Comparison of ENCODE assay signal across 8 cellular contexts in the genomic region with DNA sequence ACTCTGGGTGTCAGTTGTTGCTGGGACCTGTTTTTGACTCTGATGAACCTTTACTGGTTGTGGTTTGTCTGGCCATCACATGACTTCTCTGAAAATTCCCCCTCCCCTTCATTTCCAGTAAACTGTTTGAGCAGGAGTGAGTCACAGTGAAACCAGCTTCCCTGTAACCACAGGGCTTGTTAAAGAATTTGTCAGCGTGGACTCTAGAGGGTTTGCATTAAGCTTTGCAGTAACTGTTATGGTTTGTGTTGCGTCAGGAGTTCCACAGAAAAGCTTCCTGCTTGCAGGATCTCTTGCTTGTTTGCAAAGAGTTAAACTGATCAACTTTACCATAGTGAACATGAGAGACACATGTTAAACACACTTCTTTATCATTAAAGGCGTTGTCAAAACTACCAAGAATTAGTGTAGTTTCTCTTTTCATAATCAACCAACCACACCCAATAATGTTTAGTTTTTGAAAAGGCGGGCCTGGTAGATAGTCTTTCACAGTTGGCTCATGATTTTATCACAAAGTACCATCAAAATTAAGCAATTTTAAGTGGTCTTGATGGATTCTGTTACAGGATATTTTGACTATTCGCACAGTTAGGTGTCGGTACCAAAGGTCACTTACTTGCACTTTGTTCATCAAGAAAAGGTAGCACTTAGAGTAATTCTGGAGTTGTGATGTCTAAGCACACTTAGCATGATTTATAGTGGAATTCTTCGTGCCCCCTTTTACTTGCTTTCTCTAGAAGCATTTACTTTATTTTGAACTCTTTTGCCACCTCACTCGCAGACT.
DNase-seq lines count a peak whose midpoint lies in the region; ATAC-seq and TF ChIP-seq lines count a peak whose summit lies in the region.

No MANE protein-coding gene starts in this region.

- no peaks in the 10 kb centered on the region for H3K36me3 ChIP-seq in right lobe of liver

- peak overlapping the region; percentile 51 for H3K4me3 ChIP-seq in NB4 (ENCODE audit: low read depth, low read length)
- no peak overlapping the region for H3K4me3 ChIP-seq in choroid plexus epithelial cell (ENCODE audit: low read depth, low read length)
- peak overlapping the region in 1 of 3 donors; percentile 8 for H3K4me3 ChIP-seq in right lobe of liver

- no peaks in the 10 kb centered on the region for H3K9me3 ChIP-seq in right lobe of liver

- H3K27me3 ChIP-seq in right lobe of liver: no peaks in the 10 kb centered on the region

- intact Hi-C loops in right lobe of liver (cut with DNase I): no loop called here

- H3K27ac ChIP-seq in right lobe of liver: peak overlapping the region; percentile 74 to 86 (median 75)

- no peak for TF ChIP-seq CTCF in NB4 (IDR thresholded peaks at IDR 0.05; ENCODE audit: low read depth, low read length)
- no peak for TF ChIP-seq CTCF in choroid plexus epithelial cell (conservative IDR thresholded peaks at IDR 0.05; ENCODE audit: low read depth, low read length)
- peak in 1 of 4 donors; percentile 13 for TF ChIP-seq CTCF in right lobe of liver (IDR thresholded peaks at IDR 0.05)

- TF ChIP-seq POLR2A in NB4 (IDR thresholded peaks at IDR 0.05; ENCODE audit: extremely low read depth, insufficient read length) (peak; percentile 33), right lobe of liver (IDR thresholded peaks at IDR 0.05) (peak; percentile 81)

- WGBS in right lobe of liver (ENCODE audit: insufficient coverage, low coverage, low lambda C conversion rate, missing lambda C conversion rate): 22% methylated on average over 8 of the region's 8 CpGs

- ATAC-seq in HG02623 (IDR thresholded peaks at IDR 0.05; ENCODE audit: unreplicated experiment) (peak; percentile 90), right lobe of liver (peak; percentile 80 to 87 (median 82))

- DNase-seq in NCI-H1417 (lab: John Stamatoyannopoulos, UW) (peak in 2 of 3 experiments; percentile 6 to 15), NCI-H1417 treated with DMSO at 0.1 percent for 48 hours (lab: John Stamatoyannopoulos, UW) (no peak), NB4 (ENCODE audit: low read depth) (peak; percentile 99), choroid plexus epithelial cell (ENCODE audit: low read depth) (peak; percentile 100), right lobe of liver (no peak)
- peak; percentile 27 to 54 (median 45) for DNase-seq in activated CD4-positive, CD25-positive, alpha-beta regulatory T cell (lab: John Stamatoyannopoulos, UW)
- DNase-seq in stimulated activated CD8-positive, alpha-beta memory T cell treated with anti-CD3 and anti-CD28 coated beads, Interleukin-12 subunit alpha, Interleukin-12 subunit beta, amount 100 ng/mL, for 4 hours (ENCODE audit: low read depth): peak; percentile 49

- H3K4me1 ChIP-seq in right lobe of liver: peaks cover 0 to 42% (median 19%) of the 10 kb centered on the region in 4 donors

Comparison
In these comparisons a context has a peak if more than half of its experiments do, and no peak if none do; other contexts are left out.
1. DNase-seq: peak in NCI-H1417 (2 of 3), NB4 (single experiment), activated CD4-positive, CD25-positive, alpha-beta regulatory T cell (4 of 4), choroid plexus epithelial cell (single experiment) and stimulated activated CD8-positive, alpha-beta memory T cell treated with anti-CD3 and anti-CD28 coated beads, Interleukin-12 subunit alpha, Interleukin-12 subunit beta, amount 100 ng/mL, for 4 hours (single experiment); none in NCI-H1417 treated with DMSO at 0.1 percent for 48 hours (single experiment) and right lobe of liver (0 of 3).